In genomic region chr13:98892077-98892476, GRCh38 we compare ENCODE assay signal across 3 cellular contexts.
TF ChIP-seq lines count a peak whose summit lies in the region.

No MANE protein-coding gene starts in this region.

TF ChIP-seq in IMR-90, 13 proteins besides CTCF, POLR2A, EP300 and RAD21:
- TF ChIP-seq MAFK (IDR thresholded peaks at IDR 0.05; ENCODE audit: low read depth, low read length) (peak; percentile 99), FOS (IDR thresholded peaks at IDR 0.05; ENCODE audit: low read depth, low read length) (no peak), MXI1 (IDR thresholded peaks at IDR 0.05; ENCODE audit: borderline replicate concordance, low read depth, low read length) (no peak)
TF ChIP-seq in IMR-90: peak in this region for 1.

TF ChIP-seq in K562, 482 proteins besides CTCF, POLR2A, EP300 and RAD21 (continues in another document):
- no peak for TF ChIP-seq DMBX1 (CRISPR knock-in tag; IDR thresholded peaks at IDR 0.05; ENCODE audit: borderline replicate concordance)
- TF ChIP-seq ZBTB8A (IDR thresholded peaks at IDR 0.05; ENCODE audit: partially characterized antibody) = no peak
- no peak for TF ChIP-seq SNAPC5 (CRISPR knock-in tag; IDR thresholded peaks at IDR 0.05)
- no peak for TF ChIP-seq ZZZ3 (IDR thresholded peaks at IDR 0.05)
- TF ChIP-seq MAFF (IDR thresholded peaks at IDR 0.05; ENCODE audit: low read length) = peak; percentile 97
- no peak for TF ChIP-seq ZKSCAN8 (CRISPR knock-in tag; IDR thresholded peaks at IDR 0.05)
- TF ChIP-seq CBFA2T3 (IDR thresholded peaks at IDR 0.05) = peak; percentile 57
- no peak for TF ChIP-seq HDAC8 (tag; IDR thresholded peaks at IDR 0.05)
- TF ChIP-seq MAFK (IDR thresholded peaks at IDR 0.05; ENCODE audit: low read length) = peak; percentile 98
- no peak for TF ChIP-seq IFI16 (CRISPR knock-in tag; IDR thresholded peaks at IDR 0.05)
- no peak for TF ChIP-seq MEIS2 (IDR thresholded peaks at IDR 0.05; ENCODE audit: partially characterized antibody)
- peak; percentile 95 for TF ChIP-seq ZNF316 (IDR thresholded peaks at IDR 0.05)
- TF ChIP-seq NCOA2 (IDR thresholded peaks at IDR 0.05; ENCODE audit: partially characterized antibody in 2 of 2) = no peak
- no peak for TF ChIP-seq BRD4 (IDR thresholded peaks at IDR 0.05)
- no peak for TF ChIP-seq ZNF778 (CRISPR knock-in tag; IDR thresholded peaks at IDR 0.05)
- TF ChIP-seq NR2C1 (IDR thresholded peaks at IDR 0.05) = no peak
- TF ChIP-seq NR2C1 (tag; IDR thresholded peaks at IDR 0.05) = no peak
- TF ChIP-seq ELF1 (tag; IDR thresholded peaks at IDR 0.05) = no peak
- no peak for TF ChIP-seq COPS2 (conservative IDR thresholded peaks at IDR 0.05)
- no peak for TF ChIP-seq KHSRP (IDR thresholded peaks at IDR 0.05)
- no peak for TF ChIP-seq ATF1 (CRISPR knock-in tag; IDR thresholded peaks at IDR 0.05)
- no peak for TF ChIP-seq ATF1 (tag; IDR thresholded peaks at IDR 0.05)
- no peak for TF ChIP-seq ZBTB26 (CRISPR knock-in tag; IDR thresholded peaks at IDR 0.05)
- TF ChIP-seq CUX1 (CRISPR knock-in tag; IDR thresholded peaks at IDR 0.05) = no peak
- no peak for TF ChIP-seq ZNF263 (CRISPR knock-in tag; IDR thresholded peaks at IDR 0.05; ENCODE audit: borderline replicate concordance)
- TF ChIP-seq MED1 (CRISPR knock-in tag; IDR thresholded peaks at IDR 0.05; ENCODE audit: borderline replicate concordance) = no peak
- no peak for TF ChIP-seq HEY1 (CRISPR knock-in tag; IDR thresholded peaks at IDR 0.05; ENCODE audit: borderline replicate concordance)
- peak; percentile 92 for TF ChIP-seq C11orf30 (IDR thresholded peaks at IDR 0.05; ENCODE audit: low read depth)
- no peak for TF ChIP-seq JUN (IDR thresholded peaks at IDR 0.05; ENCODE audit: borderline replicate concordance, low read depth, low read length)
- no peak for TF ChIP-seq JUN (CRISPR knock-in tag; IDR thresholded peaks at IDR 0.05; ENCODE audit: borderline replicate concordance)
- peak; percentile 40 for TF ChIP-seq TCF3 (CRISPR knock-in tag; IDR thresholded peaks at IDR 0.05)
- peak; percentile 89 for TF ChIP-seq MAFG (tag; conservative IDR thresholded peaks at IDR 0.05)

TF ChIP-seq in endothelial cell of umbilical vein, 7 proteins besides CTCF, POLR2A, EP300 and RAD21:
- no peak for TF ChIP-seq FOS (IDR thresholded peaks at IDR 0.05; ENCODE audit: borderline replicate concordance, insufficient read depth, low read length)
- no peak for TF ChIP-seq GATA2 (IDR thresholded peaks at IDR 0.05; ENCODE audit: insufficient read depth, insufficient read length, low read depth, low read length)
- no peak for TF ChIP-seq JUN (IDR thresholded peaks at IDR 0.05; ENCODE audit: borderline replicate concordance, insufficient read depth, insufficient read length, low read depth)
- no peak for TF ChIP-seq EZH2 (IDR thresholded peaks at IDR 0.05; ENCODE audit: borderline replicate concordance, low read depth, low read length, severe bottlenecking)
- no peak for TF ChIP-seq MAX (IDR thresholded peaks at IDR 0.05; ENCODE audit: insufficient read depth, insufficient read length)
- no peak for TF ChIP-seq POLR2AphosphoS5 (IDR thresholded peaks at IDR 0.05; ENCODE audit: insufficient read depth, low read depth, low read length)
- no peak for TF ChIP-seq MYC (IDR thresholded peaks at IDR 0.05; ENCODE audit: low read depth, low read length)
